In the genomic region with DNA sequence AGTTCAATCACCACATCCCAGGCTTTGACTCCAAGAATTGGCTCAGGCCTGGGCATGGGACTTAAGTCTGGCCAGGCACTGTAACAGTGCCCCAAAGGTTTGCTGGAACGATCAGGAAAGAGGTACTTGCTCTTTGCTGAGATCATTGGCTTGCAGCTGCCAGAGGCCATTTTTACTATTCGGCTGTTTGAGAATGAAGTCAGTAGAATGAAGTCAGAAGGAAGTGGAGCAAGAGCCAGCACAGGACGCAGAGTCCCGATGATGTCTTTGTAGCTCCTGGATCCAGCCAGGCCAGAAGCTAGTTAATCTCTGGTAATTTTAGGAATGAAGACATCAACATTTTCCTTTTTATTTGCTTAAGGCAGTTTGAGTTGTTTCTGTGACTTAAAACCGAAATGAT, we compare ENCODE assay signal across 19 cellular contexts.
A peak's percentile ranks its signal among the peaks of the same experiment; 100 is the strongest.
DNase-seq lines count a peak whose midpoint lies in the region; ATAC-seq and TF ChIP-seq lines count a peak whose summit lies in the region.
"Had no signal": no experiment of that assay in that cellular context is flagged by ENCODE, and none has a peak within 500 bp of the region (broad histone marks: within the 10 kb centered on the region; RNA-seq: fewer than 3 reads in every experiment).

No MANE protein-coding gene starts in this region.

- no peak overlapping the region for H3K4me3 ChIP-seq in fibroblast of the aortic adventitia (ENCODE audit: low read depth, low read length)
- H3K4me3 ChIP-seq: esophagus muscularis mucosa, SJCRH30, transverse colon had no signal

- DNase-seq in NCI-H2171 treated with DMSO at 0.1 percent for 48 hours (lab: John Stamatoyannopoulos, UW) = peak; percentile 9
- no peak for DNase-seq in NCI-H2171 (lab: John Stamatoyannopoulos, UW)
- DNase-seq in NCI-H774 (lab: John Stamatoyannopoulos, UW) = peak; percentile 33
- peak; percentile 63 for DNase-seq in fibroblast of the aortic adventitia (ENCODE audit: low read depth)
- peak; percentile 38 for DNase-seq in stromal cell of bone marrow (ENCODE audit: low read depth)
- no peak for DNase-seq in SIG-M5 treated with dmso at 0.1 percent for 504 hours (lab: John Stamatoyannopoulos, UW; ENCODE audit: unreplicated experiment)
- no peak for DNase-seq in HT-29 (ENCODE audit: low spot score)
- DNase-seq: activated CD4-positive, alpha-beta T cell treated with anti-CD3 and anti-CD28 coated beads, Interleukin-2, amount 10 ng/mL, durations not matched to agents 24 days and 14 days; activated naive CD4-positive, alpha-beta T cell treated with anti-CD3 and anti-CD28 coated beads for 36 hours; CD8-positive, alpha-beta T cell; hippocampal formation; KBM-7; NCI-H226; SJCRH30; small intestine; T-helper 9 cell; transverse colon had no signal

- no peak for ATAC-seq in GM21360 (IDR thresholded peaks at IDR 0.05; ENCODE audit: unreplicated experiment)
- ATAC-seq: CD8-positive, alpha-beta T cell had no signal

- TF ChIP-seq CTCF in fibroblast of the aortic adventitia (IDR thresholded peaks at IDR 0.05; ENCODE audit: insufficient read depth, low read length) = no peak

Comparison
In these comparisons a context has a peak if more than half of its experiments do, and no peak if none do; other contexts are left out.
1. DNase-seq: peak in NCI-H2171 treated with DMSO at 0.1 percent for 48 hours (single experiment), NCI-H774 (single experiment), fibroblast of the aortic adventitia (single experiment) and stromal cell of bone marrow (single experiment); none in NCI-H2171 (single experiment), SIG-M5 treated with dmso at 0.1 percent for 504 hours (single experiment) and HT-29 (single experiment).